8 cellular contexts compared by ENCODE assay signal in the genomic region with DNA sequence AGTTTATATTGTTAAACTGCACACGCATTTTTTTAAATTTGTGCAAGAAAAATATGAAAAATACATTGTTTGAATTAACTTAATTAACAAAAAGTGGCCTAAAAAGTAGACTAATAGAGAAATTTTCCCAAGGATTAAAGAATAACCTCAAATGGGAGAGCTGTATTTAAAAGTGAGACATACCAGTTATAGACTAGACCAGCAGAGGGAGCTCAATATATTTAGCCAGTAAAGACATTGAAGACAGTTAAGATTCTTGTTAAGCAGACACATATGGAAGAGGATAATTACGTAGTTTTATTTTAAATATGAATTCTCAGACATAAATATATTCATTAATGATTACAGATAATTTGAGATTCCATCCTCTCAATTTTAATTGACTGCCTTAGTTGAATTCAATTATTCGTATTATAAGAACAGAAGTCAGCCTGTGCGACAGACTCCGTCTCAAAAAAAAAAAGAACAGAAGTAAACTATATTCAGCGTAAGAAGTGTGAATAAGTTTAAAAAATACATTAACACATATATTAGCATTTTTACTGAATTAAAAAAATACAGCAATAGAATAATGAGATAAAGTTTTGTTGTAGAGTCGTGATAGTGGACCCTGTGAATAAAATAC.
A peak's percentile ranks its signal among the peaks of the same experiment; 100 is the strongest.
DNase-seq lines count a peak whose midpoint lies in the region; ATAC-seq and TF ChIP-seq lines count a peak whose summit lies in the region.

No MANE protein-coding gene starts in this region.

- intact Hi-C loops in ascending aorta (cut with DNase I) = loop anchor here (2.0 kb wide), 1 partner anchor 775 kb away; no protein-coding TSS in a partner anchor
- intact Hi-C loops in activated CD4-positive, alpha-beta memory T cell treated with anti-CD3 and anti-CD28 coated beads for 36 hours (cut with micrococcal nuclease) = loop anchor here (2.0 kb wide), 1 partner anchor 773 kb away; no protein-coding TSS in a partner anchor
- intact Hi-C loops in activated naive CD4-positive, alpha-beta T cell treated with anti-CD3 and anti-CD28 coated beads for 36 hours (cut with micrococcal nuclease) = loop anchor here (2.0 to 5.0 kb wide), 2 partner anchors 773 to 1128 kb away; no protein-coding TSS in a partner anchor

- no peak overlapping the region for H3K4me3 Mint-ChIP-seq in activated CD4-positive, alpha-beta memory T cell treated with anti-CD3 and anti-CD28 coated beads for 36 hours
- H3K4me3 Mint-ChIP-seq in activated naive CD4-positive, alpha-beta T cell treated with anti-CD3 and anti-CD28 coated beads for 36 hours = no peak overlapping the region

- H3K36me3 ChIP-seq in ascending aorta = no peaks in the 10 kb centered on the region

- no peaks in the 10 kb centered on the region for H3K4me1 ChIP-seq in ascending aorta

- no peaks in the 10 kb centered on the region for H3K9me3 ChIP-seq in ascending aorta

- CTCF ChIA-PET in activated CD4-positive, alpha-beta memory T cell treated with anti-CD3 and anti-CD28 coated beads for 36 hours (lab: Charles Lee) = interaction anchor here (1.0 to 2.2 kb wide), 3 partner anchors 9 to 773 kb away, joined by 3 to 6 read pairs (median 3); no protein-coding TSS in a partner anchor
- CTCF ChIA-PET in activated naive CD4-positive, alpha-beta T cell treated with anti-CD3 and anti-CD28 coated beads for 36 hours (lab: Charles Lee) = interaction anchor here (0.7 to 2.7 kb wide), 5 partner anchors 8 to 1550 kb away, joined by 3 to 7 read pairs (median 4); no protein-coding TSS in a partner anchor

- ATAC-seq in GM18519 (IDR thresholded peaks at IDR 0.05; ENCODE audit: low FRiP score, unreplicated experiment) (peak; percentile 57), HG02981 (IDR thresholded peaks at IDR 0.05; ENCODE audit: unreplicated experiment) (peak; percentile 78)

- POLR2A ChIA-PET in activated CD4-positive, alpha-beta memory T cell treated with anti-CD3 and anti-CD28 coated beads for 36 hours (lab: Charles Lee) = no interaction called here

- peak; percentile 52 for TF ChIP-seq CTCF in AG09309 (IDR thresholded peaks at IDR 0.05; ENCODE audit: control insufficient read depth, insufficient read depth, low read depth, low read length, missing control alignments)
- TF ChIP-seq CTCF in ascending aorta (IDR thresholded peaks at IDR 0.05) = peak; percentile 15 to 44 (median 34)

- no peaks in the 10 kb centered on the region for H3K9me3 Mint-ChIP-seq in activated CD4-positive, alpha-beta memory T cell treated with anti-CD3 and anti-CD28 coated beads for 36 hours
- no peaks in the 10 kb centered on the region for H3K9me3 Mint-ChIP-seq in activated naive CD4-positive, alpha-beta T cell treated with anti-CD3 and anti-CD28 coated beads for 36 hours

- H3K4me1 Mint-ChIP-seq in activated CD4-positive, alpha-beta memory T cell treated with anti-CD3 and anti-CD28 coated beads for 36 hours (ENCODE audit: low read depth) = no peaks in the 10 kb centered on the region
- H3K4me1 Mint-ChIP-seq in activated naive CD4-positive, alpha-beta T cell treated with anti-CD3 and anti-CD28 coated beads for 36 hours (ENCODE audit: low read depth) = no peaks in the 10 kb centered on the region

- DNase-seq in AG09309 (ENCODE audit: low read depth) (peak; percentile 28), NCI-H2081 (lab: John Stamatoyannopoulos, UW) (peak; percentile 13 to 32), ascending aorta (ENCODE audit: low spot score in 2 of 2) (no peak), kidney glomerular epithelial cell (lab: John Stamatoyannopoulos, UW) (peak; percentile 35)
- no peak for DNase-seq in activated CD4-positive, alpha-beta memory T cell treated with anti-CD3 and anti-CD28 coated beads for 36 hours
- DNase-seq in activated naive CD4-positive, alpha-beta T cell treated with anti-CD3 and anti-CD28 coated beads for 36 hours = no peak

- H3K4me3 ChIP-seq in AG09309 (ENCODE audit: control insufficient read depth, low read depth, low read length) (no peak overlapping the region), ascending aorta (no peak overlapping the region)

- no peak overlapping the region for H3K27ac ChIP-seq in ascending aorta

- no peak overlapping the region for H3K27ac Mint-ChIP-seq in activated CD4-positive, alpha-beta memory T cell treated with anti-CD3 and anti-CD28 coated beads for 36 hours
- H3K27ac Mint-ChIP-seq in activated naive CD4-positive, alpha-beta T cell treated with anti-CD3 and anti-CD28 coated beads for 36 hours = no peak overlapping the region

- no peaks in the 10 kb centered on the region for H3K27me3 Mint-ChIP-seq in activated CD4-positive, alpha-beta memory T cell treated with anti-CD3 and anti-CD28 coated beads for 36 hours
- no peaks in the 10 kb centered on the region for H3K27me3 Mint-ChIP-seq in activated naive CD4-positive, alpha-beta T cell treated with anti-CD3 and anti-CD28 coated beads for 36 hours (ENCODE audit: low read depth)

- no peaks in the 10 kb centered on the region for H3K27me3 ChIP-seq in ascending aorta

- no peaks in the 10 kb centered on the region for H3K36me3 Mint-ChIP-seq in activated CD4-positive, alpha-beta memory T cell treated with anti-CD3 and anti-CD28 coated beads for 36 hours
- no peaks in the 10 kb centered on the region for H3K36me3 Mint-ChIP-seq in activated naive CD4-positive, alpha-beta T cell treated with anti-CD3 and anti-CD28 coated beads for 36 hours (ENCODE audit: low read depth)

Comparison
In these comparisons a context has a peak if more than half of its experiments do, and no peak if none do; other contexts are left out.
1. DNase-seq: peak in AG09309 (single experiment), NCI-H2081 (2 of 2) and kidney glomerular epithelial cell (single experiment); none in ascending aorta (0 of 2), activated CD4-positive, alpha-beta memory T cell treated with anti-CD3 and anti-CD28 coated beads for 36 hours (single experiment) and activated naive CD4-positive, alpha-beta T cell treated with anti-CD3 and anti-CD28 coated beads for 36 hours (single experiment).